In the genomic region with DNA sequence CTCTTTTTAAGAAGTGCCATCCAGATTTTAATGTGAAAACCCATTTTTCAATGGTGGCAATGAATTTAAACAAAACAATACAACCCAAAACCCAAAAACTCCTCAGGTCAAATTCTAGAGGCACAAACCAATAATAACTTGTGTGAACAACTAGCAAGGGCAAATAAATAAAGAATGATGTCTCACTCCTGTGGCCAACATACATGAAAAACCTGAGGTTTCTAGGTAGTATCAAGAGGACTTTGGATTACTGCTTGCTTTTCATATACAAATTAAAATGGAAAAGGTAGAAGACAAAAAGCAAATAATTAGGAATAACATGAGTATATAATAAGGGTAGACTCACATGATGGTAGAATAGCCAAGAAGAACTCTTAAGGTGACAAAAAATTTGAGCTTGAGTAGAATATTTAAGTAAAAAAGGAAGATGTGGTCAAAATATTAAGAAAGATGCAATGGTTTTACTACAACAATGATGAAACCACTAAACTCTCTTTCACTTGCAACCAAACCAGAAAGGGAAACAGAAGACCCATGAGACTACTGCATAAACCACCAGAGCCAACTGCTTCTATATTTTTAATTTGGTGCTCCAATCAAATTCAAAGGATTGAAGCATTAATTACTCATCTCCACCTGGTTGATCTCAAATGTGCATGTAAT, we compare ENCODE assay signal across 11 cellular contexts. TPM values are rescaled to one million over a fixed set of nuclear protein-coding genes. Genes with fewer than 3 reads are reported as not detected.
DNase-seq lines count a peak whose midpoint lies in the region; ATAC-seq, FAIRE-seq and TF ChIP-seq lines count a peak whose summit lies in the region.
"Had no signal": no experiment of that assay in that cellular context is flagged by ENCODE, and none has a peak within 500 bp of the region (broad histone marks: within the 10 kb centered on the region; RNA-seq: fewer than 3 reads in every experiment).

No MANE protein-coding gene starts in this region.

- no peak overlapping the region for H3K27ac Mint-ChIP-seq in neural progenitor cell

- peaks cover 3% of the 10 kb centered on the region for H4K20me1 ChIP-seq in neural progenitor cell (ENCODE audit: low read depth)

- H3K4me2 ChIP-seq in neural progenitor cell, result no peak overlapping the region

- peaks cover 0 to 3% (median 0%) of the 10 kb centered on the region in 3 donors for H3K4me1 ChIP-seq in pancreas
- H3K4me1 ChIP-seq in neural progenitor cell, result no peaks in the 10 kb centered on the region
- H3K4me1 ChIP-seq in effector memory CD4-positive, alpha-beta T cell (ENCODE audit: control insufficient read depth, insufficient read depth, low read length, poor library complexity, severe bottlenecking), result no peaks in the 10 kb centered on the region
- H3K4me1 ChIP-seq: sigmoid colon had no signal

- H3K4me1 Mint-ChIP-seq in neural progenitor cell, result no peaks in the 10 kb centered on the region

- H3K27ac ChIP-seq in pancreas, result no peak overlapping the region
- H3K27ac ChIP-seq in neural progenitor cell, result no peak overlapping the region
- H3K27ac ChIP-seq in effector memory CD4-positive, alpha-beta T cell (ENCODE audit: insufficient read depth, low read length, poor library complexity, severe bottlenecking), result no peak overlapping the region
- H3K27ac ChIP-seq: sigmoid colon had no signal

- no peak overlapping the region for H3K9ac ChIP-seq in neural progenitor cell

- peaks cover 37% of the 10 kb centered on the region for H3K36me3 Mint-ChIP-seq in neural progenitor cell

- H3K27me3 Mint-ChIP-seq in neural progenitor cell (ENCODE audit: insufficient read depth, low read depth), result peaks cover 2% of the 10 kb centered on the region

- H3K79me2 ChIP-seq in neural progenitor cell (ENCODE audit: low read depth), result peaks cover 10% of the 10 kb centered on the region

- H3K9me3 Mint-ChIP-seq in neural progenitor cell, result peaks cover 2% of the 10 kb centered on the region

- intact Hi-C loops in pancreas (cut with DNase I), result no loop called here

- FAIRE-seq in pancreas (lab: Jason Lieb, UNC), result no peak
- FAIRE-seq: GM12892 had no signal

- no peak for TF ChIP-seq POLR2A in NB4 (IDR thresholded peaks at IDR 0.05; ENCODE audit: extremely low read depth, insufficient read length)

- no peaks in the 10 kb centered on the region for H3F3A ChIP-seq in neural progenitor cell (ENCODE audit: low read depth)

- no peak overlapping the region for H3K4me3 ChIP-seq in NB4 (ENCODE audit: low read depth, low read length)
- H3K4me3 ChIP-seq in pancreas, result no peak overlapping the region
- no peak overlapping the region for H3K4me3 ChIP-seq in neural progenitor cell
- H3K4me3 ChIP-seq in effector memory CD4-positive, alpha-beta T cell (ENCODE audit: insufficient read depth, low read depth, low read length, poor library complexity, severe bottlenecking), result no peak overlapping the region
- H3K4me3 ChIP-seq: sigmoid colon had no signal

- ATAC-seq in GM19043 (IDR thresholded peaks at IDR 0.05; ENCODE audit: low read depth, unreplicated experiment), result peak; percentile 85
- ATAC-seq in HG02943 (IDR thresholded peaks at IDR 0.05; ENCODE audit: low read depth, unreplicated experiment), result peak; percentile 84
- no peak for ATAC-seq in pancreas

- no peak for TF ChIP-seq CTCF in NB4 (IDR thresholded peaks at IDR 0.05; ENCODE audit: low read depth, low read length)
- TF ChIP-seq CTCF in pancreas (IDR thresholded peaks at IDR 0.05), result no peak
- TF ChIP-seq CTCF in neural progenitor cell (IDR thresholded peaks at IDR 0.05), result no peak

- H3K27me3 ChIP-seq in pancreas (no peaks in the 10 kb centered on the region), neural progenitor cell (no peaks in the 10 kb centered on the region)
- no peaks in the 10 kb centered on the region for H3K27me3 ChIP-seq in effector memory CD4-positive, alpha-beta T cell (replicated peaks; ENCODE audit: control insufficient read depth, insufficient read depth, low read length, poor library complexity, severe bottlenecking)
- H3K27me3 ChIP-seq: sigmoid colon had no signal

- H3K36me3 ChIP-seq in pancreas (peaks cover 0 to 8% (median 0%) of the 10 kb centered on the region in 3 donors), neural progenitor cell (peaks cover 9% of the 10 kb centered on the region)
- H3K36me3 ChIP-seq in effector memory CD4-positive, alpha-beta T cell (ENCODE audit: control insufficient read depth, insufficient read depth, low read length), result peaks cover 27% of the 10 kb centered on the region

- DNase-seq in AML-193 (lab: John Stamatoyannopoulos, UW), result peak; percentile 92 to 93
- peak; percentile 87 for DNase-seq in NB4 (ENCODE audit: low read depth)
- DNase-seq in pancreas, result no peak
- no peak for DNase-seq in neural progenitor cell (ENCODE audit: low spot score)
- DNase-seq in stimulated activated CD4-positive, alpha-beta T cell treated with anti-CD3 and anti-CD28 coated beads, Interleukin-12 subunit alpha, Interleukin-12 subunit beta, amount 100 ng/mL, for 4 hours, result no peak
- no peak for DNase-seq in effector memory CD4-positive, alpha-beta T cell
- DNase-seq: RPMI8226, sigmoid colon had no signal

- H3K9me3 ChIP-seq in pancreas (no peaks in the 10 kb centered on the region), neural progenitor cell (ENCODE audit: low read depth) (no peaks in the 10 kb centered on the region)
- H3K9me3 ChIP-seq in effector memory CD4-positive, alpha-beta T cell (ENCODE audit: control insufficient read depth, low read length), result no peaks in the 10 kb centered on the region
- H3K9me3 ChIP-seq: sigmoid colon had no signal

- H2AFZ ChIP-seq in neural progenitor cell (replicated peaks), result no peak overlapping the region

- no peak overlapping the region for H3K4me3 Mint-ChIP-seq in neural progenitor cell

RNA-seq across cellular contexts. Expression of a gene that starts 53.5 kb away (rescaled TPM):
- total RNA-seq in pancreas (10 to 100 TPM; 29.8 to 41.3 (median 37.4) TPM), neural progenitor cell (ENCODE audit: low replicate concordance) (175 and 227 TPM in 2 replicates)
- 10 to 100 TPM; 34.9 to 49.0 TPM for polyA plus RNA-seq in pancreas

RNA-seq across cellular contexts. Expression of a gene that starts 55.7 kb away (rescaled TPM):
- total RNA-seq in pancreas (1 to 10 TPM; 1.9 to 5.7 (median 3.1) TPM), neural progenitor cell (ENCODE audit: low replicate concordance) (62.0 and 74.4 TPM in 2 replicates)
- polyA plus RNA-seq in pancreas, result 1 to 10 TPM; 1.5 to 2.1 TPM

Comparison
In these comparisons a context has a peak if more than half of its experiments do, and no peak if none do; other contexts are left out.
1. DNase-seq: peak in AML-193 (2 of 2) and NB4 (single experiment); none in pancreas (0 of 6), neural progenitor cell (single experiment), stimulated activated CD4-positive, alpha-beta T cell treated with anti-CD3 and anti-CD28 coated beads, Interleukin-12 subunit alpha, Interleukin-12 subunit beta, amount 100 ng/mL, for 4 hours (single experiment) and effector memory CD4-positive, alpha-beta T cell (0 of 3).
2. ATAC-seq: peak in GM19043 (single experiment) and HG02943 (single experiment); none in pancreas (0 of 4).